Comparison of ENCODE assay signal across 16 cellular contexts in genomic region chr10:19788902-19789301, GRCh38. TPM values are rescaled to one million over a fixed set of nuclear protein-coding genes. Genes with fewer than 3 reads are reported as not detected.
DNase-seq lines count a peak whose midpoint lies in the region; FAIRE-seq lines count a peak whose summit lies in the region.
"Had no signal": no experiment of that assay in that cellular context is flagged by ENCODE, and none has a peak within 500 bp of the region (broad histone marks: within the 10 kb centered on the region; RNA-seq: fewer than 3 reads in every experiment).

No MANE protein-coding gene starts in this region.

- no peak overlapping the region for H3K18ac ChIP-seq in mesendoderm (ENCODE audit: low read length)

- DNase-seq in astrocyte of the hippocampus (ENCODE audit: low read depth, low spot score) (peak; percentile 24), mesendoderm (peak; percentile 18), superior temporal gyrus (ENCODE audit: extremely low spot score) (no peak), HTR-8/SVneo (ENCODE audit: insufficient read length, low spot score) (no peak), NCI-H69 (lab: John Stamatoyannopoulos, UW) (no peak)
- no peak for DNase-seq in effector CD8-positive, alpha-beta T cell (lab: John Stamatoyannopoulos, UW)
- DNase-seq: BE2C; CD4-positive, alpha-beta memory T cell; DMS79; KBM-7 had no signal

- no peak overlapping the region for H3K4me2 ChIP-seq in mesendoderm (ENCODE audit: low read length)

- no peak overlapping the region for H3K4ac ChIP-seq in mesendoderm (ENCODE audit: low read depth, low read length)

- no peak overlapping the region for H2AK5ac ChIP-seq in mesendoderm (ENCODE audit: low read length)

- H3K27me3 ChIP-seq in HUES64 (ENCODE audit: insufficient read depth, low read length) = no peaks in the 10 kb centered on the region
- no peaks in the 10 kb centered on the region for H3K27me3 ChIP-seq in mesendoderm (ENCODE audit: insufficient read depth, low read length, poor library complexity)
- H3K27me3 ChIP-seq: BE2C had no signal

- WGBS in HUES64 = 25% methylated on average over 1 of the region's 2 CpGs
- WGBS in mesendoderm (ENCODE audit: extremely low coverage, insufficient coverage, low lambda C conversion rate) = no CpG with 5 or more reads among the region's 2 CpGs

- H3K36me3 ChIP-seq in HUES64 (ENCODE audit: insufficient read depth, low read length) = no peaks in the 10 kb centered on the region
- H3K36me3 ChIP-seq in mesendoderm (ENCODE audit: control insufficient read depth, insufficient read depth, low read length) = no peaks in the 10 kb centered on the region
- H3K36me3 ChIP-seq: BE2C had no signal

- no peaks in the 10 kb centered on the region for H3K9me3 ChIP-seq in HUES64 (ENCODE audit: insufficient read depth, low read depth, low read length)
- H3K9me3 ChIP-seq: BE2C had no signal

- no peak for FAIRE-seq in HTR-8/SVneo (lab: Jason Lieb, UNC)
- FAIRE-seq: A204.1, GM12878, GM18507, H54 had no signal

- H3K9ac ChIP-seq in HUES64 (ENCODE audit: low read depth, low read length) (no peak overlapping the region), mesendoderm (ENCODE audit: low read length) (no peak overlapping the region)

- H4K8ac ChIP-seq in mesendoderm (ENCODE audit: low read depth, low read length) = no peak overlapping the region

- H4K5ac ChIP-seq in mesendoderm (ENCODE audit: low read length) = no peak overlapping the region

- no peak overlapping the region for H2BK5ac ChIP-seq in mesendoderm (ENCODE audit: low read length)

- peaks cover 20% of the 10 kb centered on the region for H3K4me1 ChIP-seq in HUES64 (ENCODE audit: insufficient read depth, low read length)
- H3K4me1 ChIP-seq in mesendoderm (ENCODE audit: control insufficient read depth, low read depth, low read length) = no peaks in the 10 kb centered on the region
- H3K4me1 ChIP-seq: BE2C had no signal

- H3K27ac ChIP-seq in HUES64 (ENCODE audit: low read depth, low read length) (peak overlapping the region; percentile 17), mesendoderm (ENCODE audit: low read depth, low read length) (no peak overlapping the region)
- H3K27ac ChIP-seq: C4-2B had no signal

- no peak overlapping the region for H2BK15ac ChIP-seq in mesendoderm (replicated peaks; ENCODE audit: low read depth)

- no peaks in the 10 kb centered on the region for H3K79me2 ChIP-seq in mesendoderm (ENCODE audit: control insufficient read depth, insufficient read depth, low read length)

- H2BK120ac ChIP-seq in mesendoderm (ENCODE audit: low read depth, low read length) = no peak overlapping the region

- no peak overlapping the region for H3K4me3 ChIP-seq in HUES64 (ENCODE audit: low read length)
- no peak overlapping the region for H3K4me3 ChIP-seq in mesendoderm (ENCODE audit: low read length)
- H3K4me3 ChIP-seq: GM12878 had no signal

- H3K56ac ChIP-seq in mesendoderm (ENCODE audit: low read length) = no peak overlapping the region

- no peak overlapping the region for H3K23ac ChIP-seq in mesendoderm (ENCODE audit: low read length)

- H3K79me1 ChIP-seq in mesendoderm (ENCODE audit: low read length) = no peaks in the 10 kb centered on the region

RNA-seq across cellular contexts. Expression of gene PLXDC2, which starts 27.3 kb away (rescaled TPM):
- polyA plus RNA-seq in HUES64 (2013, experiment 1 of 2) = 19.3 TPM
- polyA plus RNA-seq in HUES64 (2013, experiment 2 of 2) = 25.3 TPM
- 14.9 TPM for polyA plus RNA-seq in mesendoderm (2013, experiment 1 of 2)
- polyA plus RNA-seq in mesendoderm (2013, experiment 2 of 2) = 15.6 TPM
- polyA plus RNA-seq: CD4-positive, alpha-beta memory T cell had no signal

Comparison
In these comparisons a context has a peak if more than half of its experiments do, and no peak if none do; other contexts are left out.
1. DNase-seq: peak in astrocyte of the hippocampus (single experiment) and mesendoderm (single experiment); none in effector CD8-positive, alpha-beta T cell (single experiment), superior temporal gyrus (single experiment), HTR-8/SVneo (single experiment) and NCI-H69 (single experiment).